In the genomic region with DNA sequence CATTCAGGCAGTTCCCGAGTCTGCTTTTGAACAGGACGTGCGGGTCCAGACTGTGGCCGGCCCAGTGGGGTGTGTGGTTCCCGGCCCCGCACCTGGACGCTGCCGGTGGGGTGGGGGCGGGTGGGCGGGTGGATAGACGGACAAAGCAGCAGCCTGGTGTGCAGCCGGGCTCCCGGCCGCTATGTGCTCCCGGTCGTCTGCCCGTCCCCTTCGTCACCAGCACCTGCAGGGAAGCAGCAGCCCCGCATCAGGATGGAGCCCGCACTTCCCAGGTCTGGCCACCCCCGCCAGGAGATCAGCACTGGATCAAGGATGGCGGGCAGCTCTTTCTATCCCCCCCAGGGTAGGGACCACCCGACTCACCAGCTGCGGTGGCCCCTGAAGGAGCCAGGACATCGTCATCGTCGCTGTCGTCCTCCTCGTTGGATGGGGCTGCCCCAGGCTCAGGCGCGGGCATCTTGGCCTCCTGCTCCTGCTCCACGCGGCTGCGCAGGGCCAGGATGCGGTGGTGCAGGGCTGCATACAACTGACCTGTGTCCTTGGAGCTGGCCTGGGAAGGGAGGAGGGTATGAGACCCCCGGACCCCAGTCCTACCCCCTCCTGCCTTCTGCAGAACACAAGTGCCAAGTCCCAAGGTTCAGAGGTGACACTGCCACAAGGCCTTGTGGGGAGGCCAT, we compare ENCODE assay signal across 9 cellular contexts. TPM values are rescaled to one million over a fixed set of nuclear protein-coding genes. Genes with fewer than 3 reads are reported as not detected.
"Had no signal": no experiment of that assay in that cellular context is flagged by ENCODE, and none has a peak within 500 bp of the region (broad histone marks: within the 10 kb centered on the region; RNA-seq: fewer than 3 reads in every experiment).

No MANE protein-coding gene starts in this region.

- ATAC-seq: GM12878 had no signal

- FAIRE-seq: G401.6, GM12878, GM12891, GM12892, GM18507, GM19239 had no signal

- H3K4me3 ChIP-seq: GM12878 had no signal

- DNase-seq: GDM1, GF-D8 had no signal

RNA-seq across cellular contexts. Expression of a gene that starts 47.2 kb away (rescaled TPM):
- total RNA-seq: G401, GM12878 had no signal
- polyA plus RNA-seq: GM12878 had no signal
